Comparison of ENCODE assay signal across 1 cellular context in genomic region chr16:29810699-29811169, GRCh38.
TF ChIP-seq lines count a peak whose summit lies in the region.

No MANE protein-coding gene starts in this region.

TF ChIP-seq in A549, 52 proteins besides CTCF, POLR2A, EP300 and RAD21:
- TF ChIP-seq, protein P1, sequence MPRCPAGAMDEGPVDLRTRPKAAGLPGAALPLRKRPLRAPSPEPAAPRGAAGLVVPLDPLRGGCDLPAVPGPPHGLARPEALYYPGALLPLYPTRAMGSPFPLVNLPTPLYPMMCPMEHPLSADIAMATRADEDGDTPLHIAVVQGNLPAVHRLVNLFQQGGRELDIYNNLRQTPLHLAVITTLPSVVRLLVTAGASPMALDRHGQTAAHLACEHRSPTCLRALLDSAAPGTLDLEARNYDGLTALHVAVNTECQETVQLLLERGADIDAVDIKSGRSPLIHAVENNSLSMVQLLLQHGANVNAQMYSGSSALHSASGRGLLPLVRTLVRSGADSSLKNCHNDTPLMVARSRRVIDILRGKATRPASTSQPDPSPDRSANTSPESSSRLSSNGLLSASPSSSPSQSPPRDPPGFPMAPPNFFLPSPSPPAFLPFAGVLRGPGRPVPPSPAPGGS (IDR thresholded peaks at IDR 0.05), result no peak
- TF ChIP-seq NPAS2 (CRISPR knock-in tag; IDR thresholded peaks at IDR 0.05; ENCODE audit: borderline replicate concordance), result no peak
- no peak for TF ChIP-seq HOXB13 (CRISPR knock-in tag; IDR thresholded peaks at IDR 0.05; ENCODE audit: low read depth)
- TF ChIP-seq PHF8 (IDR thresholded peaks at IDR 0.05; ENCODE audit: borderline replicate concordance, low read depth), result no peak
- TF ChIP-seq ZC3H11A (IDR thresholded peaks at IDR 0.05), result no peak
- TF ChIP-seq CHD4 (IDR thresholded peaks at IDR 0.05; ENCODE audit: borderline replicate concordance), result no peak
- no peak for TF ChIP-seq USF2 (IDR thresholded peaks at IDR 0.05)
